Comparison of ENCODE assay signal across 8 cellular contexts in the genomic region with DNA sequence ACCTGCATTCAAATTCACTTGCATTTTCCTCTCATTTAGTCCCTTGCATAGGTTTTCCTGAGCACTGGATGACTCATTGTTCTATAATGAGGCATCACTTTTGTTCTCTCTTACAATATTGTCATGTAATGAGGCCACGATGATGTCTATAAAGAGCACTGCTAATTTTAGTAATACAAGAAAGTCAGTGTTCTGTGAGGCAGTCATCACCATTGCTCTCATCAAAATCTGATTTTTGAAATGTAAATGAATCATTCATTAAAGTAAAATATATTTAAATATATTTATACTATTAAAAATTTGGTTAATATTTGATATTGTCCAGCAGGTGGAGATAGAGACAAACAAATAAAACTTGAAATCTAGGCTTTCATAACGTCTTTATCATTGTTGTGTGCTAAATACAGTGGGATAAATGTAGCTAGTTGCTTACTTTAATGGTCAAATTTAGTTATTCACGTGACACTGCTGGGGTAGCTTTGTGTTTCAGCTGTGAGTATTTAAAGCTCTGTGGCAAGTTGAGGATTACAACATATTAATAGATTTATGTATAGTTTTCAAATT. TPM values are rescaled to one million over a fixed set of nuclear protein-coding genes. Genes with fewer than 3 reads are reported as not detected.
A peak's percentile ranks its signal among the peaks of the same experiment; 100 is the strongest.
DNase-seq lines count a peak whose midpoint lies in the region; ATAC-seq and TF ChIP-seq lines count a peak whose summit lies in the region.

No MANE protein-coding gene starts in this region.

- H3K9me3 ChIP-seq in HUES6 (ENCODE audit: control insufficient read depth, insufficient read depth, low read depth, low read length) (no peaks in the 10 kb centered on the region), left ventricle myocardium inferior (replicated peaks) (no peaks in the 10 kb centered on the region), suprapubic skin (no peaks in the 10 kb centered on the region)

- TF ChIP-seq POLR2A in suprapubic skin (IDR thresholded peaks at IDR 0.05) = no peak

- TF ChIP-seq EP300 in suprapubic skin (IDR thresholded peaks at IDR 0.05) = no peak

- H3K36me3 ChIP-seq in HUES6 (ENCODE audit: control insufficient read depth, insufficient read depth, low read length) (peaks cover 52% of the 10 kb centered on the region), left ventricle myocardium inferior (peaks cover 18% of the 10 kb centered on the region), suprapubic skin (peaks cover 22% of the 10 kb centered on the region)

- DNase-seq in SIG-M5 treated with dmso at 0.1 percent for 504 hours (lab: John Stamatoyannopoulos, UW; ENCODE audit: unreplicated experiment) (peak; percentile 43), SIG-M5 (lab: John Stamatoyannopoulos, UW) (no peak), left ventricle myocardium inferior (no peak), suprapubic skin (ENCODE audit: low spot score in 2 of 2) (no peak), epidermal melanocyte (ENCODE audit: insufficient read length, low spot score) (no peak)

- H3K27ac ChIP-seq in HUES6 (ENCODE audit: low read depth, low read length) = peak overlapping the region; percentile 28
- H3K27ac ChIP-seq in VCaP = no peak overlapping the region
- H3K27ac ChIP-seq in left ventricle myocardium inferior (replicated peaks) = no peak overlapping the region
- no peak overlapping the region for H3K27ac ChIP-seq in suprapubic skin

- H3K4me1 ChIP-seq in HUES6 (ENCODE audit: control insufficient read depth, insufficient read depth, low read length) (peaks cover 24% of the 10 kb centered on the region), left ventricle myocardium inferior (peaks cover 17% of the 10 kb centered on the region), suprapubic skin (peaks cover 5% of the 10 kb centered on the region)

- intact Hi-C loops in left ventricle myocardium inferior (cut with micrococcal nuclease) = loop anchor here (2.0 kb wide), 1 partner anchor 98 kb away; no protein-coding TSS in a partner anchor

- H3K9ac ChIP-seq in HUES6 (ENCODE audit: low read length) = no peak overlapping the region

- WGBS in suprapubic skin = 11% methylated on average over 3 of the region's 3 CpGs

- H3K27me3 ChIP-seq in HUES6 (ENCODE audit: control insufficient read depth, insufficient read depth, low read length) = no peaks in the 10 kb centered on the region
- H3K27me3 ChIP-seq in left ventricle myocardium inferior (ENCODE audit: low read depth) = no peaks in the 10 kb centered on the region
- no peaks in the 10 kb centered on the region for H3K27me3 ChIP-seq in suprapubic skin

- no peak for ATAC-seq in GM19023 (IDR thresholded peaks at IDR 0.05; ENCODE audit: unreplicated experiment)

- H3K4me3 ChIP-seq in HUES6 (ENCODE audit: low read depth, low read length) (no peak overlapping the region), left ventricle myocardium inferior (no peak overlapping the region), suprapubic skin (no peak overlapping the region)

- TF ChIP-seq CTCF in VCaP (conservative IDR thresholded peaks at IDR 0.05) (peak; percentile 65), left ventricle myocardium inferior (IDR thresholded peaks at IDR 0.05; ENCODE audit: borderline replicate concordance) (peak; percentile 63), suprapubic skin (IDR thresholded peaks at IDR 0.05) (peak; percentile 6 to 21)

RNA-seq across cellular contexts. Expression of a gene that starts 15.4 kb away (rescaled TPM):
- total RNA-seq in left ventricle myocardium inferior = 39.4 TPM
- 10 to 100 TPM; 28.8 to 76.5 (median 34.2) TPM for total RNA-seq in suprapubic skin

RNA-seq across cellular contexts. Expression of a gene that starts 52.0 kb away (rescaled TPM):
- total RNA-seq in left ventricle myocardium inferior = 16.5 TPM
- total RNA-seq in suprapubic skin = 10 to 100 TPM; 10.9 to 18.4 (median 16.0) TPM

Comparison
In these comparisons a context has a peak if more than half of its experiments do, and no peak if none do; other contexts are left out.
1. CTCF ChIP-seq: peak in every context shown above with its lines; median percentile 65 in VCaP; 63 in left ventricle myocardium inferior; 14 in suprapubic skin.